ENCODE assay signal across 11 cellular contexts in the genomic region with DNA sequence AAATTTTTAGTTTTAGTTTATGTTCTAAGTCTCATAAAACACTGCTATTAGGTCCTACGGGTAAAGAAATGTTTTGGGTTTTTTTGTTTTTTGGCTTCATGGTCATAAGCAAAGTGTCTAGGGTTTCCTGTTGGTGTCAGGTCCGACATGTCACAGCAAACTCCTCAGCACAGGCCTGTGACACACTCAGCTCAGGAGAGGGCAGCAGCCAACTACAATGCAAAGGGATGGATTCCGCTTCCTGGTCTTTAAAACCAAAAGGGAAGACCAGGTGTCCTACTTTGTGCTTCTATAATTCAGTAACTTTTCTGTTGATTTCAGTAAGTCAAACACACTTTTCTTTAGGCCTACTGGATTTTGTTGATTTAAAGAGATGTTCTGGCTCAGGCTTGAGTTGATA.
DNase-seq lines count a peak whose midpoint lies in the region; ATAC-seq and TF ChIP-seq lines count a peak whose summit lies in the region.
"Had no signal": no experiment of that assay in that cellular context is flagged by ENCODE, and none has a peak within 500 bp of the region (broad histone marks: within the 10 kb centered on the region; RNA-seq: fewer than 3 reads in every experiment).

No MANE protein-coding gene starts in this region.

- H3K36me3 ChIP-seq in brain microvascular endothelial cell (replicated peaks) = no peaks in the 10 kb centered on the region
- H3K36me3 ChIP-seq in ascending aorta = no peaks in the 10 kb centered on the region
- H3K36me3 ChIP-seq: pancreas had no signal

- in situ Hi-C loops in brain microvascular endothelial cell (cut with HindIII; ENCODE audit: low pct_ligation_motif_present, low sequenced_read_pairs) = no loop called here

- H3K4me1 ChIP-seq in ascending aorta = no peaks in the 10 kb centered on the region
- H3K4me1 ChIP-seq: pancreas had no signal

- DNase-seq in Daoy (ENCODE audit: low read depth) = peak; percentile 17
- DNase-seq in NB4 (ENCODE audit: low read depth) = peak; percentile 31
- DNase-seq in brain microvascular endothelial cell = no peak
- DNase-seq in myocyte (ENCODE audit: low read depth) = peak; percentile 46
- no peak for DNase-seq in ascending aorta (ENCODE audit: low spot score in 2 of 2)
- DNase-seq in NOMO-1 treated with DMSO at 0.1 percent for 48 hours (lab: John Stamatoyannopoulos, UW; ENCODE audit: unreplicated experiment) = no peak
- no peak for DNase-seq in effector CD4-positive, alpha-beta T cell
- DNase-seq: activated CD4-positive, alpha-beta T cell treated with anti-CD3 and anti-CD28 coated beads, Interleukin-2, amount 50 U/mL, for 1 hour; NCI-H774; pancreas had no signal

- ATAC-seq in HG02938 (IDR thresholded peaks at IDR 0.05; ENCODE audit: unreplicated experiment) = no peak
- ATAC-seq: pancreas had no signal

- TF ChIP-seq CTCF in NB4 (IDR thresholded peaks at IDR 0.05; ENCODE audit: low read depth, low read length) (no peak), brain microvascular endothelial cell (IDR thresholded peaks at IDR 0.05; ENCODE audit: low read depth, low read length, missing control alignments) (peak; percentile 62), ascending aorta (IDR thresholded peaks at IDR 0.05) (no peak)

- no peak overlapping the region for H3K4me3 ChIP-seq in NB4 (ENCODE audit: low read depth, low read length)
- H3K4me3 ChIP-seq in brain microvascular endothelial cell (ENCODE audit: low read depth, low read length) = no peak overlapping the region
- H3K4me3 ChIP-seq in ascending aorta = no peak overlapping the region
- H3K4me3 ChIP-seq: pancreas had no signal

- no peak for TF ChIP-seq POLR2A in NB4 (IDR thresholded peaks at IDR 0.05; ENCODE audit: extremely low read depth, insufficient read length)

- H3K27me3 ChIP-seq in brain microvascular endothelial cell (replicated peaks) = no peaks in the 10 kb centered on the region
- no peaks in the 10 kb centered on the region for H3K27me3 ChIP-seq in ascending aorta
- H3K27me3 ChIP-seq: pancreas had no signal

- no peak overlapping the region for H3K27ac ChIP-seq in brain microvascular endothelial cell
- H3K27ac ChIP-seq in ascending aorta = no peak overlapping the region
- H3K27ac ChIP-seq: pancreas had no signal

- no peaks in the 10 kb centered on the region for H3K9me3 ChIP-seq in ascending aorta
- H3K9me3 ChIP-seq: pancreas had no signal

- intact Hi-C loops in ascending aorta (cut with DNase I) = no loop called here

Comparison
In these comparisons a context has a peak if more than half of its experiments do, and no peak if none do; other contexts are left out.
1. DNase-seq: peak in Daoy (single experiment), NB4 (single experiment) and myocyte (single experiment); none in brain microvascular endothelial cell (single experiment), ascending aorta (0 of 2), NOMO-1 treated with DMSO at 0.1 percent for 48 hours (single experiment) and effector CD4-positive, alpha-beta T cell (single experiment).